Comparison of ENCODE assay signal across 9 cellular contexts in genomic region chr6:142756215-142756630, GRCh38.
DNase-seq lines count a peak whose midpoint lies in the region; ATAC-seq and TF ChIP-seq lines count a peak whose summit lies in the region.
"Had no signal": no experiment of that assay in that cellular context is flagged by ENCODE, and none has a peak within 500 bp of the region (broad histone marks: within the 10 kb centered on the region; RNA-seq: fewer than 3 reads in every experiment).

No MANE protein-coding gene starts in this region.

- peak overlapping the region; percentile 3 for H3K27ac Mint-ChIP-seq in activated T-helper 17 cell treated with anti-CD3 and anti-CD28 coated beads, Interleukin-2, amount 50 U/mL, for 72 hours

- no peaks in the 10 kb centered on the region for H3K27me3 Mint-ChIP-seq in activated T-helper 17 cell treated with anti-CD3 and anti-CD28 coated beads, Interleukin-2, amount 50 U/mL, for 72 hours

- H3K36me3 ChIP-seq in BJ (ENCODE audit: control insufficient read depth, insufficient read depth, low read length), result no peaks in the 10 kb centered on the region; the same call in 1 of the 2 replicates

- H3K4me3 Mint-ChIP-seq in activated T-helper 17 cell treated with anti-CD3 and anti-CD28 coated beads, Interleukin-2, amount 50 U/mL, for 72 hours, result no peak overlapping the region

- peaks cover 83% of the 10 kb centered on the region for H3K36me3 Mint-ChIP-seq in activated T-helper 17 cell treated with anti-CD3 and anti-CD28 coated beads, Interleukin-2, amount 50 U/mL, for 72 hours (ENCODE audit: low read depth)

- no peaks in the 10 kb centered on the region for H3K9me3 Mint-ChIP-seq in activated T-helper 17 cell treated with anti-CD3 and anti-CD28 coated beads, Interleukin-2, amount 50 U/mL, for 72 hours

- H3K27me3 ChIP-seq in BJ (ENCODE audit: control insufficient read depth, insufficient read depth, low read length), result no peaks in the 10 kb centered on the region

- peaks cover 21% of the 10 kb centered on the region for H3K4me1 Mint-ChIP-seq in activated T-helper 17 cell treated with anti-CD3 and anti-CD28 coated beads, Interleukin-2, amount 50 U/mL, for 72 hours

- H3K4me3 ChIP-seq in BJ (ENCODE audit: low read depth, low read length), result no peak overlapping the region

- CTCF ChIA-PET in BJ (lab: Yijun Ruan, JAX), result no interaction called here

- peak; percentile 22; the same call in 1 of the 2 replicates for TF ChIP-seq CTCF in BJ (IDR thresholded peaks at IDR 0.05; ENCODE audit: insufficient read depth, low read depth, low read length)

- POLR2A ChIA-PET in BJ (lab: Charles Lee), result no interaction called here

- DNase-seq in BJ (ENCODE audit: low read depth) (peak; percentile 64), HK-2 (ENCODE audit: unreplicated experiment) (peak; percentile 70), islet precursor cell (peak; percentile 97), NCI-H146 (lab: John Stamatoyannopoulos, UW) (no peak), NCI-H748 (lab: John Stamatoyannopoulos, UW; ENCODE audit: unreplicated experiment) (no peak)
- DNase-seq: NCI-H524 treated with DMSO at 0.1 percent for 48 hours had no signal

- peak; percentile 80 for ATAC-seq in activated T-helper 17 cell treated with anti-CD3 and anti-CD28 coated beads, Interleukin-2, amount 50 U/mL, for 72 hours (replicated peaks)
- ATAC-seq in GM18502 (IDR thresholded peaks at IDR 0.05; ENCODE audit: poor library complexity, unreplicated experiment) (no peak), GM19467 (IDR thresholded peaks at IDR 0.05; ENCODE audit: unreplicated experiment) (no peak)

Comparison
In these comparisons a context has a peak if more than half of its experiments do, and no peak if none do; other contexts are left out.
1. DNase-seq: peak in BJ (single experiment), HK-2 (single experiment) and islet precursor cell (single experiment); none in NCI-H146 (single experiment) and NCI-H748 (single experiment).